Comparison of ENCODE assay signal across 1 cellular context in genomic region chr9:35452481-35452880, GRCh38.
TF ChIP-seq lines count a peak whose summit lies in the region.

No MANE protein-coding gene starts in this region.

TF ChIP-seq in GM23338, 12 proteins besides CTCF, POLR2A, EP300 and RAD21 (continued from another document):
- TF ChIP-seq ZNF462 (CRISPR knock-in tag; IDR thresholded peaks at IDR 0.05) (no peak), ETS1 (IDR thresholded peaks at IDR 0.05) (no peak), STAT1 (IDR thresholded peaks at IDR 0.05; ENCODE audit: unreplicated experiment) (no peak), JUNB (IDR thresholded peaks at IDR 0.05; ENCODE audit: unreplicated experiment) (no peak), ZNF114 (CRISPR knock-in tag; IDR thresholded peaks at IDR 0.05) (no peak), NANOG (IDR thresholded peaks at IDR 0.05; ENCODE audit: borderline replicate concordance) (no peak), CREB1 (CRISPR knock-in tag; IDR thresholded peaks at IDR 0.05; ENCODE audit: low read depth) (no peak)
TF ChIP-seq in GM23338: peak in this region for 0.
